20 cellular contexts compared by ENCODE assay signal in the genomic region with DNA sequence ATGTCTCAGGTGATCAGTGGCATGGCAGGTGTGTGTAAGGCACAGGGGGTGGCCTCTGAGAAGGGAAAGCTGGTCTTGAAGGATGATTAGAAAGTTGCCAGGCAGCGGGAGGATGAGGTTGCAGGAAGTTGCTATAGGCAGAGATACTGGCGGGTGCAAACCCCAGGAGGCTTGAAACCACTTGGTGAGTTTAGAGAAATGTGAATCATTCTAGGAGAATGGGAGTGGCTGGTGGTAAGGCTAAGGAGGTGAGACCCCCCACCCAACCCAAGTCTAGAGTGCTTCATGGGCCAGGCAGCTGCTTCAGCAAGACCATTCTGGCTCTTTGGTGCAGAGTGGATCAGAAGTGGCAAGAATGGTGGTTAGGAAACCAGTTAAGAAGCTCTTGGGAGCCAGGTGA. TPM values are rescaled to one million over a fixed set of nuclear protein-coding genes. Genes with fewer than 3 reads are reported as not detected.
DNase-seq lines count a peak whose midpoint lies in the region; ATAC-seq and FAIRE-seq lines count a peak whose summit lies in the region.
"Had no signal": no experiment of that assay in that cellular context is flagged by ENCODE, and none has a peak within 500 bp of the region (broad histone marks: within the 10 kb centered on the region; RNA-seq: fewer than 3 reads in every experiment).

No MANE protein-coding gene starts in this region.

- H3K36me3 Mint-ChIP-seq in natural killer cell treated with Interleukin-12 subunit alpha and Interleukin-12 subunit beta and Interleukin-15 and Interleukin-18, amount 100 ng/mL, for 72 hours, result peaks cover 31% of the 10 kb centered on the region

- peak; percentile 84 to 90 for ATAC-seq in natural killer cell treated with Interleukin-12 subunit alpha and Interleukin-12 subunit beta and Interleukin-15 and Interleukin-18, amount 100 ng/mL, for 72 hours
- ATAC-seq: body of pancreas, PC-3 had no signal

- peak overlapping the region; percentile 93 to 99 for H3K27ac Mint-ChIP-seq in natural killer cell treated with Interleukin-12 subunit alpha and Interleukin-12 subunit beta and Interleukin-15 and Interleukin-18, amount 100 ng/mL, for 72 hours

- peak; percentile 41 for FAIRE-seq in GM18507 (lab: Jason Lieb, UNC)
- FAIRE-seq: A204.1 had no signal

- no peaks in the 10 kb centered on the region for H3K9me3 Mint-ChIP-seq in natural killer cell treated with Interleukin-12 subunit alpha and Interleukin-12 subunit beta and Interleukin-15 and Interleukin-18, amount 100 ng/mL, for 72 hours

- peak; percentile 26 for DNase-seq in activated CD4-positive, CD25-positive, alpha-beta regulatory T cell treated with anti-CD3 and anti-CD28 coated beads, Interleukin-2, amount 50 U/mL, for 72 hours
- DNase-seq in activated CD4-positive, CD25-positive, alpha-beta regulatory T cell (lab: John Stamatoyannopoulos, UW), result no peak
- DNase-seq in GM18507 (ENCODE audit: extremely low spot score, insufficient read length, low read depth) (no peak), ureter (ENCODE audit: low spot score) (no peak), NCI-H2227 treated with DMSO at 0.1 percent for 48 hours (lab: John Stamatoyannopoulos, UW) (no peak), AG08396 (ENCODE audit: low spot score) (no peak)
- peak; percentile 51 to 56 for DNase-seq in activated T-cell treated with anti-CD3 and anti-CD28 coated beads, Interleukin-2, amount 50 U/mL, for 48 hours
- peak; percentile 68 for DNase-seq in natural killer cell treated with Interleukin-12 subunit alpha and Interleukin-12 subunit beta and Interleukin-15 and Interleukin-18, amount 100 ng/mL, for 72 hours (ENCODE audit: low spot score)
- DNase-seq: body of pancreas; HCEC 1CT; NCI-H187 treated with DMSO at 0.1 percent for 48 hours; NCI-H524 treated with DMSO at 0.1 percent for 48 hours; PC-3; SK-N-SH; stimulated activated CD4-positive, alpha-beta T cell treated with anti-CD3 and anti-CD28 coated beads, Interleukin-2, amount 100 ng/mL, for 48 hours; stimulated activated CD8-positive, alpha-beta memory T cell treated with anti-CD3 and anti-CD28 coated beads, Interleukin-4, amount 100 ng/mL, for 48 hours had no signal

- no peaks in the 10 kb centered on the region for H3K27me3 Mint-ChIP-seq in natural killer cell treated with Interleukin-12 subunit alpha and Interleukin-12 subunit beta and Interleukin-15 and Interleukin-18, amount 100 ng/mL, for 72 hours

- H3K4me1 Mint-ChIP-seq in natural killer cell treated with Interleukin-12 subunit alpha and Interleukin-12 subunit beta and Interleukin-15 and Interleukin-18, amount 100 ng/mL, for 72 hours (ENCODE audit: low read depth in 2 of 2), result peaks cover 76 to 77% of the 10 kb centered on the region in 2 donors

- H3K4me3 Mint-ChIP-seq in natural killer cell treated with Interleukin-12 subunit alpha and Interleukin-12 subunit beta and Interleukin-15 and Interleukin-18, amount 100 ng/mL, for 72 hours, result peak overlapping the region; percentile 86

RNA-seq across cellular contexts. Expression of a gene that starts 9.0 kb away (rescaled TPM):
- 100 to 1,000 TPM; 153 to 188 TPM for total RNA-seq in natural killer cell treated with Interleukin-12 subunit alpha and Interleukin-12 subunit beta and Interleukin-15 and Interleukin-18, amount 100 ng/mL, for 72 hours
- total RNA-seq in ureter, result 6.7 TPM

RNA-seq across cellular contexts. Expression of a gene that starts 40.3 kb away (rescaled TPM):
- total RNA-seq in natural killer cell treated with Interleukin-12 subunit alpha and Interleukin-12 subunit beta and Interleukin-15 and Interleukin-18, amount 100 ng/mL, for 72 hours, result 100 to 1,000 TPM in 1 of 2 donors, 10 to 100 TPM in 1; 86.2 to 116 TPM
- total RNA-seq in ureter, result 70.9 TPM

RNA-seq across cellular contexts. Expression of a gene that starts 51.3 kb away (rescaled TPM):
- under 1 TPM; 0.14 TPM for total RNA-seq in natural killer cell treated with Interleukin-12 subunit alpha and Interleukin-12 subunit beta and Interleukin-15 and Interleukin-18, amount 100 ng/mL, for 72 hours
- 0.13 TPM for total RNA-seq in ureter
- total RNA-seq: dermis microvascular lymphatic vessel endothelial cell, esophagus muscularis mucosa, kidney epithelial cell, PC-3 had no signal

RNA-seq across cellular contexts. Expression of a gene that starts 53.0 kb away (rescaled TPM):
- total RNA-seq in natural killer cell treated with Interleukin-12 subunit alpha and Interleukin-12 subunit beta and Interleukin-15 and Interleukin-18, amount 100 ng/mL, for 72 hours, result 1 to 10 TPM; 1.4 to 8.1 TPM
- 1.7 TPM for total RNA-seq in ureter
- total RNA-seq: dermis microvascular lymphatic vessel endothelial cell, kidney epithelial cell had no signal

RNA-seq across cellular contexts. Expression of a gene that starts 56.2 kb away (rescaled TPM):
- total RNA-seq in natural killer cell treated with Interleukin-12 subunit alpha and Interleukin-12 subunit beta and Interleukin-15 and Interleukin-18, amount 100 ng/mL, for 72 hours, result 100 to 1,000 TPM; 208 to 308 TPM
- 151 TPM for total RNA-seq in ureter

Comparison
In these comparisons a context has a peak if more than half of its experiments do, and no peak if none do; other contexts are left out.
1. DNase-seq: peak in activated CD4-positive, CD25-positive, alpha-beta regulatory T cell treated with anti-CD3 and anti-CD28 coated beads, Interleukin-2, amount 50 U/mL, for 72 hours (single experiment), activated T-cell treated with anti-CD3 and anti-CD28 coated beads, Interleukin-2, amount 50 U/mL, for 48 hours (2 of 2) and natural killer cell treated with Interleukin-12 subunit alpha and Interleukin-12 subunit beta and Interleukin-15 and Interleukin-18, amount 100 ng/mL, for 72 hours (single experiment); none in activated CD4-positive, CD25-positive, alpha-beta regulatory T cell (0 of 4), GM18507 (single experiment), ureter (single experiment), NCI-H2227 treated with DMSO at 0.1 percent for 48 hours (single experiment) and AG08396 (single experiment).
2. RNA of a gene that starts 9.0 kb away (total RNA-seq): 153 to 188 TPM in natural killer cell treated with Interleukin-12 subunit alpha and Interleukin-12 subunit beta and Interleukin-15 and Interleukin-18, amount 100 ng/mL, for 72 hours; 6.7 TPM in ureter (single experiment); every median in the first group is over 10 times any median in the second.